Comparison of ENCODE assay signal across 8 cellular contexts in genomic region chr3:52446631-52447511, GRCh38. TPM values are rescaled to one million over a fixed set of nuclear protein-coding genes. Genes with fewer than 3 reads are reported as not detected.
DNase-seq lines count a peak whose midpoint lies in the region; ATAC-seq, FAIRE-seq and TF ChIP-seq lines count a peak whose summit lies in the region.

No MANE protein-coding gene starts in this region.

- no peak overlapping the region for H3K9ac ChIP-seq in parathyroid adenoma

- peak; percentile 100 for TF ChIP-seq CTCF in HFF-Myc (IDR thresholded peaks at IDR 0.05; ENCODE audit: low read depth, low read length, missing control alignments)
- TF ChIP-seq CTCF in foreskin keratinocyte (conservative IDR thresholded peaks at IDR 0.05): peak; percentile 98
- peak; percentile 100 for TF ChIP-seq CTCF in parathyroid adenoma (IDR thresholded peaks at IDR 0.05)

- H3K4me1 ChIP-seq in foreskin keratinocyte (no peaks in the 10 kb centered on the region), parathyroid adenoma (peaks cover 17% of the 10 kb centered on the region)

- no peaks in the 10 kb centered on the region for H3K79me2 ChIP-seq in parathyroid adenoma

- no peaks in the 10 kb centered on the region for H3K36me3 ChIP-seq in parathyroid adenoma (ENCODE audit: control insufficient read depth, insufficient read depth, low read length)

- peak; percentile 50 for ATAC-seq in foreskin keratinocyte

- DNase-seq in COR-L47 (lab: John Stamatoyannopoulos, UW): peak; percentile 36
- DNase-seq in HFF-Myc (ENCODE audit: extremely low read depth, low read depth): no peak
- DNase-seq in RKO (ENCODE audit: low spot score): peak; percentile 77
- peak; percentile 85 to 87 for DNase-seq in activated T-cell treated with anti-CD3 and anti-CD28 coated beads, Interleukin-2, amount 50 U/mL, for 48 hours
- no peak for DNase-seq in foreskin keratinocyte
- DNase-seq in urothelium cell line (ENCODE audit: low spot score): peak; percentile 63
- no peak for DNase-seq in NCI-H2029 treated with DMSO at 0.1 percent for 48 hours (lab: John Stamatoyannopoulos, UW)

- H3K4me2 ChIP-seq in parathyroid adenoma (ENCODE audit: low read length): no peak overlapping the region

- H3K4me3 ChIP-seq in HFF-Myc (replicated peaks; ENCODE audit: low read depth, low read length) (no peak overlapping the region), parathyroid adenoma (ENCODE audit: low read depth, low read length) (no peak overlapping the region)

- H3K27ac ChIP-seq in foreskin keratinocyte (no peak overlapping the region), parathyroid adenoma (no peak overlapping the region)

- FAIRE-seq in urothelium cell line (lab: Jason Lieb, UNC): no peak

- H3K27me3 ChIP-seq in foreskin keratinocyte (no peaks in the 10 kb centered on the region), parathyroid adenoma (ENCODE audit: control insufficient read depth, insufficient read depth, low read length) (no peaks in the 10 kb centered on the region)

- no peak overlapping the region for H2AFZ ChIP-seq in parathyroid adenoma

- no peaks in the 10 kb centered on the region for H3K9me3 ChIP-seq in parathyroid adenoma (ENCODE audit: control insufficient read depth, low read length)

RNA-seq across cellular contexts. Expression of gene SEMA3G, which starts 2.0 kb away (rescaled TPM):
- 0.10 and 0.21 TPM in 2 replicates for total RNA-seq in foreskin keratinocyte
- 0.06 and 0.11 TPM in 2 replicates for polyA plus RNA-seq in foreskin keratinocyte

RNA-seq across cellular contexts. Expression of gene TNNC1, which starts 7.0 kb away (rescaled TPM):
- total RNA-seq in foreskin keratinocyte: not detected in 2 replicates
- 0.19 TPM in 2 replicates for polyA plus RNA-seq in foreskin keratinocyte

RNA-seq across cellular contexts. Expression of gene NISCH, which starts 8.5 kb away (rescaled TPM):
- total RNA-seq in foreskin keratinocyte: 40.3 and 52.9 TPM in 2 replicates
- 20.9 and 23.9 TPM in 2 replicates for polyA plus RNA-seq in foreskin keratinocyte

RNA-seq across cellular contexts. Expression of gene PHF7, which starts 36.4 kb away (rescaled TPM):
- total RNA-seq in foreskin keratinocyte: 8.2 and 8.6 TPM in 2 replicates
- polyA plus RNA-seq in foreskin keratinocyte: 4.9 and 5.6 TPM in 2 replicates

RNA-seq across cellular contexts. Expression of gene BAP1, which starts 37.1 kb away (rescaled TPM):
- total RNA-seq in foreskin keratinocyte: 126 and 128 TPM in 2 replicates
- polyA plus RNA-seq in foreskin keratinocyte: 111 and 114 TPM in 2 replicates

Comparison
In these comparisons a context has a peak if more than half of its experiments do, and no peak if none do; other contexts are left out.
1. DNase-seq: peak in COR-L47 (single experiment), RKO (single experiment), activated T-cell treated with anti-CD3 and anti-CD28 coated beads, Interleukin-2, amount 50 U/mL, for 48 hours (2 of 2) and urothelium cell line (single experiment); none in HFF-Myc (single experiment), foreskin keratinocyte (0 of 2) and NCI-H2029 treated with DMSO at 0.1 percent for 48 hours (single experiment).
2. Peak in every context shown above with its lines, with median percentiles within 50 percentile points of each other: CTCF ChIP-seq.